In the genomic region with DNA sequence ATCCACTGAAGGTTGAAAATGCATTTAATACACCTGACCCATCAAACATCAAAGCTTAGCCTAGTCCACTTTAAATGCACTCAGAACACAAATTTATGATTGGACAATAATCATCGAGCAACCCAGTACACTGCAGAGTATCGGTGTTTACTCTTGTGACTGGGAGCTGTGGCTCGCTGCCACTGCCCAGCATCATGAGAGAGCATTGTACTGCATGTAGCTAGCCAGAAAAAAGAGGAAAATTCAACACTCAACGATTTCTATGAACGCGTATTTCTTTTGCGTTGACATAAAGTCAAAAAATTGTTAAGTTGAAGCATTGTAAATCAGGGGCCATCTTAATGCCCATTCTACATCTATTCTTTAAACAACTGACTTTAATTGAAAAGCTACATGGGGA, we compare ENCODE assay signal across 31 cellular contexts.
A peak's percentile ranks its signal among the peaks of the same experiment; 100 is the strongest.
DNase-seq lines count a peak whose midpoint lies in the region; ATAC-seq and TF ChIP-seq lines count a peak whose summit lies in the region.
"Had no signal": no experiment of that assay in that cellular context is flagged by ENCODE, and none has a peak within 500 bp of the region (broad histone marks: within the 10 kb centered on the region; RNA-seq: fewer than 3 reads in every experiment).

No MANE protein-coding gene starts in this region.

- H3K36me3 Mint-ChIP-seq in GM23338 (ENCODE audit: low read depth) = no peaks in the 10 kb centered on the region
- H3K36me3 Mint-ChIP-seq: activated CD8-positive, alpha-beta memory T cell treated with anti-CD3 and anti-CD28 coated beads, Interleukin-2, amount 10 ng/mL, durations not matched to agents 7 days and 5 days; natural killer cell had no signal

- H3K4me3 Mint-ChIP-seq in GM23338 = no peak overlapping the region
- H3K4me3 Mint-ChIP-seq: activated CD8-positive, alpha-beta memory T cell treated with anti-CD3 and anti-CD28 coated beads, Interleukin-2, amount 10 ng/mL, durations not matched to agents 7 days and 5 days; activated T-cell treated with anti-CD3 and anti-CD28 coated beads, Interleukin-2, amount 50 U/mL, for 4 hours; natural killer cell; T-helper 17 cell had no signal

- intact Hi-C loops in left ventricle myocardium inferior (cut with micrococcal nuclease) (no loop called here), Right ventricle myocardium inferior (cut with DNase I) (no loop called here), vagina (cut with DNase I) (loop anchor here (5.0 kb wide), 1 partner anchor 881 kb away; no protein-coding TSS in a partner anchor)

- no peak overlapping the region for H2AFZ ChIP-seq in GM23338

- H3K36me3 ChIP-seq in left ventricle myocardium inferior = no peaks in the 10 kb centered on the region
- no peaks in the 10 kb centered on the region for H3K36me3 ChIP-seq in vagina
- no peaks in the 10 kb centered on the region for H3K36me3 ChIP-seq in GM23338 (ENCODE audit: insufficient read depth)
- H3K36me3 ChIP-seq: HAP-1, right atrium auricular region, stomach, upper lobe of left lung had no signal

- H3K9me3 ChIP-seq in left ventricle myocardium inferior (replicated peaks) (no peaks in the 10 kb centered on the region), vagina (no peaks in the 10 kb centered on the region)
- H3K9me3 ChIP-seq: HAP-1, right atrium auricular region, stomach, upper lobe of left lung had no signal

- H3K4me1 ChIP-seq in left ventricle myocardium inferior (peaks cover 23% of the 10 kb centered on the region), vagina (peaks cover 14% of the 10 kb centered on the region), GM23338 (ENCODE audit: insufficient read depth) (peaks cover 7% of the 10 kb centered on the region; the same call in 1 of the 2 replicates)

- H3K27me3 ChIP-seq in left ventricle myocardium inferior (ENCODE audit: low read depth) = no peaks in the 10 kb centered on the region
- no peaks in the 10 kb centered on the region for H3K27me3 ChIP-seq in layer of hippocampus (ENCODE audit: control insufficient read depth, insufficient read depth, low read length)
- no peaks in the 10 kb centered on the region for H3K27me3 ChIP-seq in vagina
- no peaks in the 10 kb centered on the region for H3K27me3 ChIP-seq in GM23338 (ENCODE audit: insufficient read depth)
- H3K27me3 ChIP-seq: right atrium auricular region, stomach, upper lobe of left lung had no signal

- ATAC-seq in Right ventricle myocardium inferior (no peak), GM23338 (no peak)
- ATAC-seq: activated CD8-positive, alpha-beta memory T cell treated with anti-CD3 and anti-CD28 coated beads, Interleukin-2, amount 10 ng/mL, durations not matched to agents 7 days and 5 days; activated T-cell treated with anti-CD3 and anti-CD28 coated beads, Interleukin-2, amount 50 U/mL, for 4 hours; left ventricle myocardium superior; natural killer cell; Panc1; T-helper 17 cell had no signal

- H3K79me2 ChIP-seq in GM23338 (replicated peaks; ENCODE audit: insufficient read depth) = no peaks in the 10 kb centered on the region

- H3K27ac Mint-ChIP-seq in GM23338 = no peak overlapping the region
- H3K27ac Mint-ChIP-seq: activated CD8-positive, alpha-beta memory T cell treated with anti-CD3 and anti-CD28 coated beads, Interleukin-2, amount 10 ng/mL, durations not matched to agents 7 days and 5 days; T-helper 17 cell had no signal

- DNase-seq in left ventricle myocardium inferior (no peak), Right ventricle myocardium inferior (ENCODE audit: missing footprints) (no peak), putamen (ENCODE audit: low spot score) (peak; percentile 84), vagina (ENCODE audit: extremely low spot score in 2 of 2) (no peak), NCI-H748 (lab: John Stamatoyannopoulos, UW; ENCODE audit: unreplicated experiment) (no peak), GM23338 (ENCODE audit: low spot score) (no peak)
- DNase-seq in effector CD8-positive, alpha-beta T cell (lab: John Stamatoyannopoulos, UW) = no peak
- DNase-seq: 8988T; activated CD4-positive, alpha-beta T cell treated with anti-CD3 and anti-CD28 coated beads, Interleukin-2, amount 50 U/mL, for 4 hours; activated CD8-positive, alpha-beta memory T cell treated with anti-CD3 and anti-CD28 coated beads, Interleukin-2, amount 10 ng/mL, durations not matched to agents 7 days and 5 days; activated gamma-delta T cell; activated T-cell treated with anti-CD3 and anti-CD28 coated beads, Interleukin-2, amount 50 U/mL, for 4 hours; cerebellar nuclear complex; DMS79 treated with DMSO at 0.1 percent for 48 hours; GDM1; islet precursor cell; left ventricle myocardium superior; natural killer cell; NCI-H1417; NCI-H2029; NCI-H524 treated with DMSO at 0.1 percent for 48 hours; SHP77; stimulated activated CD4-positive, alpha-beta T cell treated with anti-CD3 and anti-CD28 coated beads, Interleukin-2, amount 100 ng/mL, for 48 hours; stomach; T-helper 17 cell; upper lobe of left lung had no signal

- H3K4me3 ChIP-seq in left ventricle myocardium inferior (no peak overlapping the region), vagina (no peak overlapping the region), GM23338 (no peak overlapping the region)
- H3K4me3 ChIP-seq: HAP-1, right atrium auricular region, stomach, upper lobe of left lung had no signal

- H3K9me2 ChIP-seq in GM23338 (ENCODE audit: insufficient read depth) = peaks cover 15% of the 10 kb centered on the region

- H3K27me3 Mint-ChIP-seq in GM23338 (ENCODE audit: insufficient read depth, low read depth, poor library complexity) = no peaks in the 10 kb centered on the region

- H3K9me3 Mint-ChIP-seq in GM23338 = no peaks in the 10 kb centered on the region
- H3K9me3 Mint-ChIP-seq: activated T-cell treated with anti-CD3 and anti-CD28 coated beads, Interleukin-2, amount 50 U/mL, for 4 hours; natural killer cell had no signal

- H3K27ac ChIP-seq in left ventricle myocardium inferior (replicated peaks) (peak overlapping the region; percentile 79), layer of hippocampus (ENCODE audit: low read depth, low read length) (peak overlapping the region; percentile 90), vagina (peak overlapping the region; percentile 20), GM23338 (ENCODE audit: low read depth) (no peak overlapping the region)
- H3K27ac ChIP-seq: HL-60, right atrium auricular region had no signal

- TF ChIP-seq POLR2A in vagina (IDR thresholded peaks at IDR 0.05) = no peak

- no peak overlapping the region for H3K4me2 ChIP-seq in GM23338

- no peaks in the 10 kb centered on the region for H3F3A ChIP-seq in GM23338 (replicated peaks; ENCODE audit: low read depth)

- H4K20me1 ChIP-seq in GM23338 (replicated peaks; ENCODE audit: insufficient read depth) = no peaks in the 10 kb centered on the region

- peaks cover 3% of the 10 kb centered on the region; the same call in 1 of the 3 replicates for H3K4me1 Mint-ChIP-seq in GM23338
- H3K4me1 Mint-ChIP-seq: activated CD8-positive, alpha-beta memory T cell treated with anti-CD3 and anti-CD28 coated beads, Interleukin-2, amount 10 ng/mL, durations not matched to agents 7 days and 5 days had no signal

- TF ChIP-seq CTCF in left ventricle myocardium inferior (IDR thresholded peaks at IDR 0.05; ENCODE audit: borderline replicate concordance) (no peak), vagina (IDR thresholded peaks at IDR 0.05) (no peak), GM23338 (conservative IDR thresholded peaks at IDR 0.05; ENCODE audit: low read depth in 2 of 2) (no peak)

TF ChIP-seq in GM23338, 12 proteins besides CTCF, POLR2A, EP300 and RAD21:
- TF ChIP-seq CREB1 (CRISPR knock-in tag; IDR thresholded peaks at IDR 0.05; ENCODE audit: low read depth) = no peak
